In genomic region chr19:33778089-33778791, GRCh38 we compare ENCODE assay signal across 8 cellular contexts. TPM values are rescaled to one million over a fixed set of nuclear protein-coding genes. Genes with fewer than 3 reads are reported as not detected.
DNase-seq lines count a peak whose midpoint lies in the region; ATAC-seq, FAIRE-seq and TF ChIP-seq lines count a peak whose summit lies in the region.

No MANE protein-coding gene starts in this region.

- no peaks in the 10 kb centered on the region for H3K9me3 ChIP-seq in SJCRH30 (replicated peaks)
- no peaks in the 10 kb centered on the region for H3K9me3 ChIP-seq in pancreas
- H3K9me3 ChIP-seq in upper lobe of left lung, result no peaks in the 10 kb centered on the region

- TF ChIP-seq CTCF in pancreas (IDR thresholded peaks at IDR 0.05), result peak; percentile 100
- TF ChIP-seq CTCF in upper lobe of left lung (IDR thresholded peaks at IDR 0.05), result peak; percentile 100

- intact Hi-C loops in pancreas (cut with DNase I), result loop anchor here (5.0 to 10.0 kb wide), 4 partner anchors 224 to 533 kb away; no protein-coding TSS in a partner anchor

- H3K4me1 ChIP-seq in SJCRH30 (no peaks in the 10 kb centered on the region), pancreas (no peaks in the 10 kb centered on the region), upper lobe of left lung (peaks cover 3 to 15% (median 7%) of the 10 kb centered on the region in 4 donors)

- no peak for TF ChIP-seq POLR2A in upper lobe of left lung (IDR thresholded peaks at IDR 0.05)

- DNase-seq in DMS153 (lab: John Stamatoyannopoulos, UW), result peak; percentile 33
- peak; percentile 46 for DNase-seq in LHCN-M2 (ENCODE audit: low read depth)
- DNase-seq in SJCRH30, result peak; percentile 76 to 86
- peak; percentile 77 for DNase-seq in activated gamma-delta T cell treated with Interleukin-2 at 50 U/mL for 16 hours
- peak; percentile 94 for DNase-seq in germinal center (ENCODE audit: low spot score)
- DNase-seq in pancreas, result peak; percentile 70 to 99 (median 90)
- DNase-seq in upper lobe of left lung, result peak; percentile 82 to 98

- H3K27me3 ChIP-seq in SJCRH30, result no peaks in the 10 kb centered on the region; the same call in 1 of the 2 replicates
- peaks cover 0 to 4% (median 0%) of the 10 kb centered on the region in 4 donors for H3K27me3 ChIP-seq in pancreas
- no peaks in the 10 kb centered on the region for H3K27me3 ChIP-seq in upper lobe of left lung

- WGBS in pancreas, 2 donors, result 10 to 13% methylated on average over 29 to 49 of the region's 49 CpGs
- WGBS in upper lobe of left lung, 2 donors, result 18 to 22% methylated on average over 25 to 49 of the region's 49 CpGs

- H3K27ac ChIP-seq in SJCRH30 (no peak overlapping the region), pancreas (no peak overlapping the region), upper lobe of left lung (no peak overlapping the region)

- no peak for FAIRE-seq in pancreas (lab: Jason Lieb, UNC)

- ATAC-seq in GM21619 (IDR thresholded peaks at IDR 0.05; ENCODE audit: unreplicated experiment) (peak; percentile 71), pancreas (peak; percentile 94 to 98 (median 96)), upper lobe of left lung (ENCODE audit: low FRiP score in 2 of 2) (peak; percentile 87 to 93)

- no peak for TF ChIP-seq EP300 in upper lobe of left lung (IDR thresholded peaks at IDR 0.05)

- H3K36me3 ChIP-seq in SJCRH30 (no peaks in the 10 kb centered on the region), pancreas (no peaks in the 10 kb centered on the region), upper lobe of left lung (no peaks in the 10 kb centered on the region)

- H3K4me3 ChIP-seq in SJCRH30 (no peak overlapping the region), pancreas (peak overlapping the region in 2 of 4 donors; percentile 29 to 37), upper lobe of left lung (peak overlapping the region in 1 of 4 donors; percentile 31)

RNA-seq across cellular contexts. Expression of gene KCTD15, which starts 18.4 kb away (rescaled TPM):
- total RNA-seq in LHCN-M2 (2014; rRNA removed) (8.7 and 12.3 TPM in 2 replicates), pancreas (10 to 100 TPM; 14.8 to 25.8 (median 16.5) TPM), upper lobe of left lung (10 to 100 TPM; 13.4 to 98.1 (median 30.5) TPM)
- polyA plus RNA-seq in LHCN-M2 (2012), result 2.1 TPM
- total RNA-seq in SJCRH30 (2014; rRNA removed; shearing (Covaris generic)), result 38.8 and 42.0 TPM in 2 replicates
- 10 to 100 TPM; 28.3 to 33.8 TPM for polyA plus RNA-seq in pancreas

Comparison
In these comparisons a context has a peak if more than half of its experiments do, and no peak if none do; other contexts are left out.
1. DNase-seq: peak in every context shown above with its lines; median percentile 94 in germinal center; 90 in pancreas; 90 in upper lobe of left lung; 81 in SJCRH30; 77 in activated gamma-delta T cell treated with Interleukin-2 at 50 U/mL for 16 hours; 46 in LHCN-M2; 33 in DMS153.